In genomic region chr17:20121359-20122235, GRCh38 we compare ENCODE assay signal across 8 cellular contexts.
DNase-seq lines count a peak whose midpoint lies in the region; ATAC-seq and TF ChIP-seq lines count a peak whose summit lies in the region.

No MANE protein-coding gene starts in this region.

- H3K4me1 ChIP-seq in mucosa of rectum (ENCODE audit: control insufficient read depth in 2 of 2, insufficient read depth in 2 of 2, low read length in 2 of 2) = peaks cover 5 to 9% of the 10 kb centered on the region in 2 donors

- H3K4me3 ChIP-seq in mucosa of rectum (ENCODE audit: low read length in 2 of 2) = peak overlapping the region; percentile 6 to 16

- no peaks in the 10 kb centered on the region for H3K9me3 ChIP-seq in mucosa of rectum (ENCODE audit: control insufficient read depth in 2 of 2, low read length in 2 of 2)

- in situ Hi-C loops in ACHN (cut with HindIII; ENCODE audit: low pct_ligation_motif_present, low pct_unique_long_range_greater_than_20kb, low sequenced_read_pairs) = loop anchor here (25.0 kb wide), 2 partner anchors 91 to 134 kb away; partner anchors contain the start of gene AKAP10

- H3K9me3 Mint-ChIP-seq in endothelial cell (ENCODE audit: unreplicated experiment) = no peaks in the 10 kb centered on the region

- H3K9ac ChIP-seq in mucosa of rectum (ENCODE audit: low read depth in 1 of 2, low read length in 2 of 2) = no peak overlapping the region

- H3K27ac ChIP-seq in mucosa of rectum (ENCODE audit: low read depth in 2 of 2, low read length in 2 of 2) = no peak overlapping the region

- peaks cover 9% of the 10 kb centered on the region for H3K4me1 Mint-ChIP-seq in endothelial cell (ENCODE audit: unreplicated experiment)

- no peak for ATAC-seq in HG03097 (IDR thresholded peaks at IDR 0.05; ENCODE audit: low FRiP score, unreplicated experiment)

- no peaks in the 10 kb centered on the region for H3K27me3 ChIP-seq in mucosa of rectum (ENCODE audit: control insufficient read depth in 2 of 2, insufficient read depth in 2 of 2, low read length in 2 of 2)

- H3K4me3 Mint-ChIP-seq in endothelial cell (ENCODE audit: unreplicated experiment) = no peak overlapping the region

- TF ChIP-seq CTCF in GM20000 (IDR thresholded peaks at IDR 0.05; ENCODE audit: extremely low read depth, missing control alignments) (peak; percentile 75), endothelial cell (IDR thresholded peaks at IDR 0.05; ENCODE audit: unreplicated experiment) (peak; percentile 83)

- peak; percentile 59 for DNase-seq in ACHN
- DNase-seq in GM20000 (ENCODE audit: low spot score) = peak; percentile 76
- DNase-seq in NOMO-1 treated with DMSO at 0.1 percent for 48 hours (lab: John Stamatoyannopoulos, UW; ENCODE audit: unreplicated experiment) = peak; percentile 5
- peak; percentile 81 for DNase-seq in activated CD8-positive, alpha-beta memory T cell treated with anti-CD3 and anti-CD28 coated beads, Interleukin-2, amount 50 U/mL, for 48 hours
- peak; percentile 73 for DNase-seq in endothelial cell (ENCODE audit: low spot score)
- DNase-seq in stimulated activated CD8-positive, alpha-beta memory T cell treated with anti-CD3 and anti-CD28 coated beads, Interleukin-4, amount 100 ng/mL, for 24 hours (ENCODE audit: low read depth) = peak; percentile 57

- H3K36me3 ChIP-seq in mucosa of rectum (ENCODE audit: control insufficient read depth in 2 of 2, insufficient read depth in 2 of 2, low read length in 2 of 2) = no peaks in the 10 kb centered on the region

- H3K36me3 Mint-ChIP-seq in endothelial cell (ENCODE audit: low read depth, unreplicated experiment) = no peaks in the 10 kb centered on the region

- H3K27ac Mint-ChIP-seq in endothelial cell (ENCODE audit: unreplicated experiment) = no peak overlapping the region

- no peaks in the 10 kb centered on the region for H3K27me3 Mint-ChIP-seq in endothelial cell (ENCODE audit: unreplicated experiment)

Comparison
In these comparisons a context has a peak if more than half of its experiments do, and no peak if none do; other contexts are left out.
1. DNase-seq: peak in every context shown above with its lines; median percentile 81 in activated CD8-positive, alpha-beta memory T cell treated with anti-CD3 and anti-CD28 coated beads, Interleukin-2, amount 50 U/mL, for 48 hours; 76 in GM20000; 73 in endothelial cell; 59 in ACHN; 57 in stimulated activated CD8-positive, alpha-beta memory T cell treated with anti-CD3 and anti-CD28 coated beads, Interleukin-4, amount 100 ng/mL, for 24 hours; 5 in NOMO-1 treated with DMSO at 0.1 percent for 48 hours.